In the genomic region with DNA sequence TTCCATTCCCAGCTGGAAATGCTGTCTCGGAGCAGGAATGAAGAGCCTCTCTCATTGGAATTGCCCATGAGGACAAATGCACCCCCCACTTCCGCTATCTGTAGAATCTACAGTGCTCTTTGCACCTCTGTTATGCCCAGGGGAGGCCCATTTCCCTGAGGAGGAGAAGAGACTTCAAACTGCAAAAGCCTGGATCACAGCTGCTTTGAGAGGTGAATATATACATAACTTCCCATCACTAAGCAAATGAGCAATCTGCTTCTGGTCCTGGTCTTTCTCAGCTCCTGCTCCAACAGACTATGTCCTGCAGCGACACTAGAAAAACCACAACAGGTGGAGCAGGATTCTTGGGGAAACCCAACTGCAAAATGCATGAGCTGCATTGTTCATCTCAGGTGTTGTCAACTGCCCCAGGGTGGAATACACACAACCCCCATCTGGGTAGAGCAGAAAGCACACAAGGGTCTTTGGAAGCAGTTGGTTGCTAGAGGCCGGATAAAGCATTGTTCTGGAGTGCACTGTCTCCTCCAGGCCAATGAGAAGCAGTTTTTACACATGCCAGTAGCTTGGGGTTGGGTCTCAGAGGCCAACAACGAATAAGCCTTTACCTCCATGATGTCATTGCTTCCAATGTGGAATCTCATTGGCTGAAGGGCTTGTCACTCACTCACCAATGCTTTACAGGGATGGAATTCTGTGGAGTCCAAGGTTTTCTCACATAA, we compare ENCODE assay signal across 7 cellular contexts.
DNase-seq lines count a peak whose midpoint lies in the region; ATAC-seq and TF ChIP-seq lines count a peak whose summit lies in the region.

No MANE protein-coding gene starts in this region.

- DNase-seq in GM04503 (ENCODE audit: low read depth) = peak; percentile 49
- DNase-seq in NCI-H226 = peak; percentile 63
- peak; percentile 80 for DNase-seq in ecto neural progenitor cell (ENCODE audit: low spot score)
- DNase-seq in neural crest cell (ENCODE audit: low read depth, low spot score) = peak; percentile 62
- no peak for DNase-seq in NCI-H1930 (lab: John Stamatoyannopoulos, UW)
- DNase-seq in effector CD4-positive, alpha-beta T cell = no peak
- no peak for DNase-seq in natural killer cell

- intact Hi-C loops in natural killer cell (cut with micrococcal nuclease) = no loop called here

- H3K36me3 Mint-ChIP-seq in neural crest cell (ENCODE audit: low read depth) (no peaks in the 10 kb centered on the region), natural killer cell (no peaks in the 10 kb centered on the region)

- H3K4me1 Mint-ChIP-seq in neural crest cell = peaks cover 52% of the 10 kb centered on the region
- H3K4me1 Mint-ChIP-seq in natural killer cell = peaks cover 26 to 32% of the 10 kb centered on the region in 2 donors

- no peaks in the 10 kb centered on the region for H3K27me3 Mint-ChIP-seq in neural crest cell (ENCODE audit: low read depth)
- H3K27me3 Mint-ChIP-seq in natural killer cell (ENCODE audit: low read depth in 2 of 2) = peaks cover 4 to 14% of the 10 kb centered on the region in 2 donors

- ATAC-seq in natural killer cell = no peak

- TF ChIP-seq CTCF in neural crest cell (conservative IDR thresholded peaks at IDR 0.05) (no peak), natural killer cell (IDR thresholded peaks at IDR 0.05) (no peak)

- H3K27ac Mint-ChIP-seq in neural crest cell (ENCODE audit: unreplicated experiment) (peak overlapping the region; percentile 24), natural killer cell (no peak overlapping the region)

- H3K9me3 Mint-ChIP-seq in neural crest cell (no peaks in the 10 kb centered on the region), natural killer cell (no peaks in the 10 kb centered on the region)

- H3K4me3 Mint-ChIP-seq in neural crest cell (no peak overlapping the region), natural killer cell (no peak overlapping the region)

Comparison
In these comparisons a context has a peak if more than half of its experiments do, and no peak if none do; other contexts are left out.
1. DNase-seq: peak in GM04503 (single experiment), NCI-H226 (single experiment), ecto neural progenitor cell (single experiment) and neural crest cell (single experiment); none in NCI-H1930 (0 of 2), effector CD4-positive, alpha-beta T cell (single experiment) and natural killer cell (single experiment).